11 cellular contexts compared by ENCODE assay signal in the genomic region with DNA sequence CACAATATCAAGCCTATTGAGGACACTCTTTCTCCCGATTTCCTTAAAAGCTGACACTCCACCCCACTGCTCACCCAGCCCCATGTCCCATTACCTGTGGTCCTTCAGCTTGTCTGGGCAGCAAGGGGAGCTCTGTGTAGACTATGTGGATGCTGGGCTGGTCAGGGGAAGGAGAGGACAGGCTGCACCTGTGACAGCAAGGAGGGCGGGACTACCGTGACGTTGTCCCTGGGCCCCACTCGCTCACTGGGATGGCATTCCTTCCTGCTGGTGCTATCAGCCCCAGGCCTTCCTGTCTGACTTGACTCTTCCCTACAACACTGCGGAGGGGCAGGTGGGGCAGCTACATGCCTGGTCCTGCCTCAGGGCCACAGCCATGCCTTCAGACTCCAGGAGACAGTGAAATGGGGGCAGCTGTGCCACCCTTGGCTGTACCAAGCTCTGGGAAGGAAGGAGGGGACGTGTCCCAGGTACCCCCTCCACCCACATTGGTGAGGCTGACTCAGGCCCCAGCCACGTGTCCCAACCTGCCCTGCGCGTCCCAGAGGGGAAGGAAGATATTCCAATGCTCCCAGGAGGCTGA. TPM values are rescaled to one million over a fixed set of nuclear protein-coding genes. Genes with fewer than 3 reads are reported as not detected.
DNase-seq lines count a peak whose midpoint lies in the region; ATAC-seq and TF ChIP-seq lines count a peak whose summit lies in the region.
"Had no signal": no experiment of that assay in that cellular context is flagged by ENCODE, and none has a peak within 500 bp of the region (broad histone marks: within the 10 kb centered on the region; RNA-seq: fewer than 3 reads in every experiment).

A gene with protein sequence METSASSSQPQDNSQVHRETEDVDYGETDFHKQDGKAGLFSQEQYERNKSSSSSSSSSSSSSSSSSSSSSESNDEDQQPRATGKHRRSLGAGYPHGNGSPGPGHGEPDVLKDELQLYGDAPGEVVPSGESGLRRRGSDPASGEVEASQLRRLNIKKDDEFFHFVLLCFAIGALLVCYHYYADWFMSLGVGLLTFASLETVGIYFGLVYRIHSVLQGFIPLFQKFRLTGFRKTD (minus strand): TSS at position 163 of the 583 bp plus-strand sequence. CDS start 9,427 bp downstream, outside the sequence.

- ATAC-seq in WTC11, result peak; percentile 57
- no peak for ATAC-seq in activated T-helper 17 cell treated with anti-CD3 and anti-CD28 coated beads, Interleukin-2, amount 50 U/mL, for 72 hours (replicated peaks)
- ATAC-seq in aorta (ENCODE audit: low FRiP score), result no peak
- ATAC-seq in HG02852 (IDR thresholded peaks at IDR 0.05; ENCODE audit: unreplicated experiment), result no peak

- H3K4me1 ChIP-seq in testis (peaks cover 14% of the 10 kb centered on the region), aorta (ENCODE audit: control insufficient read depth in 1 of 2, insufficient read depth in 2 of 2, low read length in 2 of 2) (no peaks in the 10 kb centered on the region)

- H3K27me3 ChIP-seq in layer of hippocampus (ENCODE audit: control insufficient read depth, insufficient read depth, low read length) (no peaks in the 10 kb centered on the region), testis (no peaks in the 10 kb centered on the region), aorta (ENCODE audit: control insufficient read depth in 1 of 2, insufficient read depth in 2 of 2, low read length in 1 of 2) (no peaks in the 10 kb centered on the region)

- H3K36me3 Mint-ChIP-seq in WTC11, result no peaks in the 10 kb centered on the region
- no peaks in the 10 kb centered on the region for H3K36me3 Mint-ChIP-seq in activated T-helper 17 cell treated with anti-CD3 and anti-CD28 coated beads, Interleukin-2, amount 50 U/mL, for 72 hours (ENCODE audit: low read depth)

- H3K4me3 ChIP-seq in testis, result no peak within 1 kb of the TSS
- H3K4me3 ChIP-seq in aorta (ENCODE audit: low read length in 2 of 2), result no peak within 1 kb of the TSS

- DNase-seq in HPDE6-E6E7 (ENCODE audit: extremely low spot score), result peak; percentile 75
- DNase-seq in WTC11 (ENCODE audit: low spot score), result peak; percentile 28
- no peak for DNase-seq in testis
- DNase-seq in activated CD4-positive, CD25-positive, alpha-beta regulatory T cell (lab: John Stamatoyannopoulos, UW), result no peak
- no peak for DNase-seq in aorta
- DNase-seq: activated effector memory CD4-positive, alpha-beta T cell treated with anti-CD3 and anti-CD28 coated beads, Interleukin-2, amount 50 U/mL, for 16 hours had no signal

- peak within 1 kb of the TSS; percentile 66 for H3K27ac Mint-ChIP-seq in WTC11
- no peak within 1 kb of the TSS for H3K27ac Mint-ChIP-seq in activated T-helper 17 cell treated with anti-CD3 and anti-CD28 coated beads, Interleukin-2, amount 50 U/mL, for 72 hours

- H3K27ac ChIP-seq in layer of hippocampus (ENCODE audit: low read depth, low read length) (peak within 1 kb of the TSS; percentile 30), testis (peak within 1 kb of the TSS; percentile 77 to 82), aorta (ENCODE audit: low read depth in 1 of 2, low read length in 2 of 2) (no peak within 1 kb of the TSS)
- H3K27ac ChIP-seq: KMS-11 had no signal

- H3K9me3 ChIP-seq in testis (no peaks in the 10 kb centered on the region), aorta (ENCODE audit: control insufficient read depth, low read length) (no peaks in the 10 kb centered on the region)

- TF ChIP-seq CTCF in WTC11 (IDR thresholded peaks at IDR 0.05), result no peak
- TF ChIP-seq CTCF in testis (IDR thresholded peaks at IDR 0.05), result no peak

- POLR2A ChIA-PET in WTC11 (lab: Charles Lee), result no interaction called here

- WGBS in testis, 2 donors, result 86 to 87% methylated on average over 6 to 10 of the region's 10 CpGs
- WGBS in aorta, 2 donors, result 93 to 96% methylated on average over 10 of the region's 10 CpGs

- no peak for TF ChIP-seq POLR2A in testis (IDR thresholded peaks at IDR 0.05)

- no peak within 1 kb of the TSS for H3K4me3 Mint-ChIP-seq in WTC11
- no peak within 1 kb of the TSS for H3K4me3 Mint-ChIP-seq in activated T-helper 17 cell treated with anti-CD3 and anti-CD28 coated beads, Interleukin-2, amount 50 U/mL, for 72 hours

- H3K27me3 Mint-ChIP-seq in WTC11 (ENCODE audit: low read depth), result peaks cover 2% of the 10 kb centered on the region; the same call in 1 of the 2 replicates
- peaks cover 19% of the 10 kb centered on the region for H3K27me3 Mint-ChIP-seq in activated T-helper 17 cell treated with anti-CD3 and anti-CD28 coated beads, Interleukin-2, amount 50 U/mL, for 72 hours

- CTCF ChIA-PET in WTC11 (lab: Charles Lee), result interaction anchor here (1.1 to 2.1 kb wide), 3 partner anchors 13 to 52 kb away, joined by 3 to 4 read pairs (median 4); no protein-coding TSS in a partner anchor

- no peaks in the 10 kb centered on the region for H3K9me3 Mint-ChIP-seq in WTC11
- H3K9me3 Mint-ChIP-seq in activated T-helper 17 cell treated with anti-CD3 and anti-CD28 coated beads, Interleukin-2, amount 50 U/mL, for 72 hours, result no peaks in the 10 kb centered on the region

- H3K4me1 Mint-ChIP-seq in WTC11, result peaks cover 18% of the 10 kb centered on the region
- H3K4me1 Mint-ChIP-seq in activated T-helper 17 cell treated with anti-CD3 and anti-CD28 coated beads, Interleukin-2, amount 50 U/mL, for 72 hours, result peaks cover 10% of the 10 kb centered on the region

- H3K36me3 ChIP-seq in testis (ENCODE audit: low read depth, missing control alignments) (no peaks in the 10 kb centered on the region), aorta (ENCODE audit: control insufficient read depth in 1 of 2, insufficient read depth in 2 of 2, low read length in 1 of 2) (no peaks in the 10 kb centered on the region)

- intact Hi-C loops in testis (cut with DNase I; ENCODE audit: low total_unique reads) (no loop called here), aorta (cut with DNase I) (no loop called here)

TF ChIP-seq in WTC11, 78 proteins besides CTCF, POLR2A, EP300 and RAD21:
- TF ChIP-seq, protein P1, sequence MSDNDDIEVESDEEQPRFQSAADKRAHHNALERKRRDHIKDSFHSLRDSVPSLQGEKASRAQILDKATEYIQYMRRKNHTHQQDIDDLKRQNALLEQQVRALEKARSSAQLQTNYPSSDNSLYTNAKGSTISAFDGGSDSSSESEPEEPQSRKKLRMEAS (CRISPR knock-in tag; IDR thresholded peaks at IDR 0.05), result 0 out of 2 replicates have a peak, but pooled peaks have one; percentile 34
- TF ChIP-seq, protein P2, sequence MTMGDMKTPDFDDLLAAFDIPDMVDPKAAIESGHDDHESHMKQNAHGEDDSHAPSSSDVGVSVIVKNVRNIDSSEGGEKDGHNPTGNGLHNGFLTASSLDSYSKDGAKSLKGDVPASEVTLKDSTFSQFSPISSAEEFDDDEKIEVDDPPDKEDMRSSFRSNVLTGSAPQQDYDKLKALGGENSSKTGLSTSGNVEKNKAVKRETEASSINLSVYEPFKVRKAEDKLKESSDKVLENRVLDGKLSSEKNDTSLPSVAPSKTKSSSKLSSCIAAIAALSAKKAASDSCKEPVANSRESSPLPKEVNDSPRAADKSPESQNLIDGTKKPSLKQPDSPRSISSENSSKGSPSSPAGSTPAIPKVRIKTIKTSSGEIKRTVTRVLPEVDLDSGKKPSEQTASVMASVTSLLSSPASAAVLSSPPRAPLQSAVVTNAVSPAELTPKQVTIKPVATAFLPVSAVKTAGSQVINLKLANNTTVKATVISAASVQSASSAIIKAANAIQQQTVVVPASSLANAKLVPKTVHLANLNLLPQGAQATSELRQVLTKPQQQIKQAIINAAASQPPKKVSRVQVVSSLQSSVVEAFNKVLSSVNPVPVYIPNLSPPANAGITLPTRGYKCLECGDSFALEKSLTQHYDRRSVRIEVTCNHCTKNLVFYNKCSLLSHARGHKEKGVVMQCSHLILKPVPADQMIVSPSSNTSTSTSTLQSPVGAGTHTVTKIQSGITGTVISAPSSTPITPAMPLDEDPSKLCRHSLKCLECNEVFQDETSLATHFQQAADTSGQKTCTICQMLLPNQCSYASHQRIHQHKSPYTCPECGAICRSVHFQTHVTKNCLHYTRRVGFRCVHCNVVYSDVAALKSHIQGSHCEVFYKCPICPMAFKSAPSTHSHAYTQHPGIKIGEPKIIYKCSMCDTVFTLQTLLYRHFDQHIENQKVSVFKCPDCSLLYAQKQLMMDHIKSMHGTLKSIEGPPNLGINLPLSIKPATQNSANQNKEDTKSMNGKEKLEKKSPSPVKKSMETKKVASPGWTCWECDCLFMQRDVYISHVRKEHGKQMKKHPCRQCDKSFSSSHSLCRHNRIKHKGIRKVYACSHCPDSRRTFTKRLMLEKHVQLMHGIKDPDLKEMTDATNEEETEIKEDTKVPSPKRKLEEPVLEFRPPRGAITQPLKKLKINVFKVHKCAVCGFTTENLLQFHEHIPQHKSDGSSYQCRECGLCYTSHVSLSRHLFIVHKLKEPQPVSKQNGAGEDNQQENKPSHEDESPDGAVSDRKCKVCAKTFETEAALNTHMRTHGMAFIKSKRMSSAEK (CRISPR knock-in tag; IDR thresholded peaks at IDR 0.05; ENCODE audit: borderline replicate concordance), result no peak
TF ChIP-seq in WTC11: peak in this region for 1.

RNA-seq across cellular contexts. Expression of the gene that starts here (rescaled TPM):
- total RNA-seq in WTC11 (2021), result 0.17 TPM in 1 of 3 replicates, not detected in the others
- 1 to 10 TPM; 1.5 to 1.7 TPM for total RNA-seq in testis
- 0.96 TPM for polyA plus RNA-seq in testis (ENCODE audit: insufficient read depth, low read depth, low replicate concordance)
- not detected for total RNA-seq in activated T-helper 17 cell treated with anti-CD3 and anti-CD28 coated beads, Interleukin-2, amount 50 U/mL, for 72 hours
- under 1 TPM in 1 of 2 donors, not detected in 1; 0.84 TPM for total RNA-seq in aorta
- under 1 TPM in 1 of 2 donors, not detected in 1; 0.50 TPM for polyA plus RNA-seq in aorta
- total RNA-seq: omental fat pad had no signal

Comparison
In these comparisons a context has a peak if more than half of its experiments do, and no peak if none do; other contexts are left out.
1. Peak in DNase-seq and ATAC-seq in WTC11; RNA of the gene not detected or under 1 TPM.
2. H3K27ac ChIP-seq: peak in layer of hippocampus (single experiment) and testis (2 of 2); none in aorta (0 of 2).